Comparison of ENCODE assay signal across 8 cellular contexts in the genomic region with DNA sequence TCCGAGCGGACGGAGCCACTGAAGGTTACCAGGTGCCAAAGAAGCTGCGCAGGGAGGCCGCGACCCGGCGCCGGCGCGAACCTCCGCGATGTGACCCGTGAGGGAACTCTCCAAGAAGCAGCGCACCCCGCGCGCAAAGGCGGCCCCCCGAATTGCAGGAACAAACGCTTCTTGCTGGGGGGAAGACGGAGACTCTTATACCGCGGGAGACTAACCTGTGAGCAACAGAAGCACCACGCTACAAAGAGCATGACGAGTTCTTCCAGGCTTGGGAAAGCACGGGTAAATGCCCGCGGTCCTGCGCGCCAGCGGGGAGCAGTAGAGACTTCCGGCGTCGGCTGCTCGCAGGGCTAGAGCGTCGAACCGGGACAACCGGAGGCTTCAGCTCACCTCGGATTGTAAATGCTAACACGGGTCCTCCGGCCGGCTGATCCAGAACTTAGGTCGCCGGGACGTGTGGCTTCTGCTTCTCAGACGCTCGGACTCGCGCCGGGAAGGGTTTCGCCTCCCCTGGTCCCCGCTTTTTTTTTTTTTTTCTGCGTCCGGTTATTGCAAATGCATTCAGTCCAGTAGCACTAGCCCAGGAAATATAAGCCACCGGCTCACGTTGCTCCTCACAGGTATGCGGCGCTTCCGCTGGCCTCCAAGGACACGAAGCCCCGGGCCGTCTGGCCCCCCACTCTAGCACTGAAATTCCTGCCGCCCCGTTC. TPM values are rescaled to one million over a fixed set of nuclear protein-coding genes. Genes with fewer than 3 reads are reported as not detected.
A peak's percentile ranks its signal among the peaks of the same experiment; 100 is the strongest.
DNase-seq lines count a peak whose midpoint lies in the region; ATAC-seq and TF ChIP-seq lines count a peak whose summit lies in the region.

A gene with protein sequence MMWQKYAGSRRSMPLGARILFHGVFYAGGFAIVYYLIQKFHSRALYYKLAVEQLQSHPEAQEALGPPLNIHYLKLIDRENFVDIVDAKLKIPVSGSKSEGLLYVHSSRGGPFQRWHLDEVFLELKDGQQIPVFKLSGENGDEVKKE (minus strand): TSS at position 310 of the 710 bp plus-strand sequence. CDS start 80,909 bp downstream, outside the sequence.

- peak within 1 kb of the TSS; percentile 78 for H3K4me3 ChIP-seq in suprapubic skin

- no peaks in the 10 kb centered on the region for H3K27me3 ChIP-seq in suprapubic skin

- no peak for TF ChIP-seq CTCF in GM10266 (IDR thresholded peaks at IDR 0.05; ENCODE audit: control insufficient read depth, insufficient read depth, low read depth, missing control alignments)
- TF ChIP-seq CTCF in suprapubic skin (IDR thresholded peaks at IDR 0.05), result no peak

- peak within 1 kb of the TSS; percentile 87 for H3K27ac ChIP-seq in suprapubic skin

- TF ChIP-seq POLR2A in suprapubic skin (IDR thresholded peaks at IDR 0.05), result no peak

- H3K9me3 ChIP-seq in suprapubic skin, result no peaks in the 10 kb centered on the region

- H3K4me3 Mint-ChIP-seq in activated naive CD4-positive, alpha-beta T cell treated with anti-CD3 and anti-CD28 coated beads, Interleukin-2, amount 50 U/mL, for 24 hours, result peak within 1 kb of the TSS; percentile 93

- peak within 1 kb of the TSS; percentile 87 for H3K27ac Mint-ChIP-seq in activated naive CD4-positive, alpha-beta T cell treated with anti-CD3 and anti-CD28 coated beads, Interleukin-2, amount 50 U/mL, for 24 hours

- TF ChIP-seq EP300 in suprapubic skin (IDR thresholded peaks at IDR 0.05), result no peak

- peaks cover 40% of the 10 kb centered on the region for H3K4me1 Mint-ChIP-seq in activated naive CD4-positive, alpha-beta T cell treated with anti-CD3 and anti-CD28 coated beads, Interleukin-2, amount 50 U/mL, for 24 hours

- peak; percentile 61 for DNase-seq in GM10266 (ENCODE audit: extremely low spot score)
- DNase-seq in NCI-H1092 (lab: John Stamatoyannopoulos, UW), result peak; percentile 91
- peak; percentile 42 for DNase-seq in glomerular endothelial cell (ENCODE audit: extremely low read depth, low read depth, low spot score)
- peak; percentile 86 for DNase-seq in occipital lobe (lab: John Stamatoyannopoulos, UW)
- DNase-seq in suprapubic skin (ENCODE audit: low spot score in 2 of 2), result peak; percentile 87 to 92

- ATAC-seq in HG02588 (IDR thresholded peaks at IDR 0.05; ENCODE audit: unreplicated experiment) (peak; percentile 84), SK-N-SH treated with all-trans-retinoic acid at 6 μM for 48 hours (peak; percentile 99)

- H3K9me3 Mint-ChIP-seq in activated naive CD4-positive, alpha-beta T cell treated with anti-CD3 and anti-CD28 coated beads, Interleukin-2, amount 50 U/mL, for 24 hours, result no peaks in the 10 kb centered on the region

- WGBS in suprapubic skin, result 0% methylated on average over 44 of the region's 66 CpGs

- peaks cover 12% of the 10 kb centered on the region for H3K4me1 ChIP-seq in suprapubic skin

- H3K27me3 Mint-ChIP-seq in activated naive CD4-positive, alpha-beta T cell treated with anti-CD3 and anti-CD28 coated beads, Interleukin-2, amount 50 U/mL, for 24 hours, result no peaks in the 10 kb centered on the region

- H3K36me3 Mint-ChIP-seq in activated naive CD4-positive, alpha-beta T cell treated with anti-CD3 and anti-CD28 coated beads, Interleukin-2, amount 50 U/mL, for 24 hours, result no peaks in the 10 kb centered on the region

- H3K36me3 ChIP-seq in suprapubic skin, result no peaks in the 10 kb centered on the region

TF ChIP-seq in SK-N-SH treated with all-trans-retinoic acid at 6 μM for 48 hours, 23 proteins besides CTCF, POLR2A, EP300 and RAD21:
- TF ChIP-seq, protein P1, sequence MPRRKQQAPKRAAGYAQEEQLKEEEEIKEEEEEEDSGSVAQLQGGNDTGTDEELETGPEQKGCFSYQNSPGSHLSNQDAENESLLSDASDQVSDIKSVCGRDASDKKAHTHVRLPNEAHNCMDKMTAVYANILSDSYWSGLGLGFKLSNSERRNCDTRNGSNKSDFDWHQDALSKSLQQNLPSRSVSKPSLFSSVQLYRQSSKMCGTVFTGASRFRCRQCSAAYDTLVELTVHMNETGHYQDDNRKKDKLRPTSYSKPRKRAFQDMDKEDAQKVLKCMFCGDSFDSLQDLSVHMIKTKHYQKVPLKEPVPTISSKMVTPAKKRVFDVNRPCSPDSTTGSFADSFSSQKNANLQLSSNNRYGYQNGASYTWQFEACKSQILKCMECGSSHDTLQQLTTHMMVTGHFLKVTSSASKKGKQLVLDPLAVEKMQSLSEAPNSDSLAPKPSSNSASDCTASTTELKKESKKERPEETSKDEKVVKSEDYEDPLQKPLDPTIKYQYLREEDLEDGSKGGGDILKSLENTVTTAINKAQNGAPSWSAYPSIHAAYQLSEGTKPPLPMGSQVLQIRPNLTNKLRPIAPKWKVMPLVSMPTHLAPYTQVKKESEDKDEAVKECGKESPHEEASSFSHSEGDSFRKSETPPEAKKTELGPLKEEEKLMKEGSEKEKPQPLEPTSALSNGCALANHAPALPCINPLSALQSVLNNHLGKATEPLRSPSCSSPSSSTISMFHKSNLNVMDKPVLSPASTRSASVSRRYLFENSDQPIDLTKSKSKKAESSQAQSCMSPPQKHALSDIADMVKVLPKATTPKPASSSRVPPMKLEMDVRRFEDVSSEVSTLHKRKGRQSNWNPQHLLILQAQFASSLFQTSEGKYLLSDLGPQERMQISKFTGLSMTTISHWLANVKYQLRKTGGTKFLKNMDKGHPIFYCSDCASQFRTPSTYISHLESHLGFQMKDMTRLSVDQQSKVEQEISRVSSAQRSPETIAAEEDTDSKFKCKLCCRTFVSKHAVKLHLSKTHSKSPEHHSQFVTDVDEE (CRISPR knock-in tag; IDR thresholded peaks at IDR 0.05), result peak; percentile 30; the same call in 1 of the 2 replicates
- TF ChIP-seq ZNF8 (CRISPR knock-in tag; IDR thresholded peaks at IDR 0.05) (0 out of 2 replicates have a peak, but pooled peaks have one; percentile 28), GLIS3 (CRISPR knock-in tag; IDR thresholded peaks at IDR 0.05) (no peak)

RNA-seq across cellular contexts. Expression of the gene that starts here (rescaled TPM):
- 33.8 and 40.1 TPM in 2 replicates for total RNA-seq in glomerular endothelial cell
- 40.4 TPM for total RNA-seq in occipital lobe
- 100 to 1,000 TPM in 1 of 4 donors, 10 to 100 TPM in 3; 35.3 to 775 (median 40.0) TPM for total RNA-seq in suprapubic skin

Comparison
In these comparisons a context has a peak if more than half of its experiments do, and no peak if none do; other contexts are left out.
1. Peak in every context shown above with its lines: DNase-seq, ATAC-seq, H3K4me3 ChIP-seq and H3K27ac ChIP-seq.